In the genomic region with DNA sequence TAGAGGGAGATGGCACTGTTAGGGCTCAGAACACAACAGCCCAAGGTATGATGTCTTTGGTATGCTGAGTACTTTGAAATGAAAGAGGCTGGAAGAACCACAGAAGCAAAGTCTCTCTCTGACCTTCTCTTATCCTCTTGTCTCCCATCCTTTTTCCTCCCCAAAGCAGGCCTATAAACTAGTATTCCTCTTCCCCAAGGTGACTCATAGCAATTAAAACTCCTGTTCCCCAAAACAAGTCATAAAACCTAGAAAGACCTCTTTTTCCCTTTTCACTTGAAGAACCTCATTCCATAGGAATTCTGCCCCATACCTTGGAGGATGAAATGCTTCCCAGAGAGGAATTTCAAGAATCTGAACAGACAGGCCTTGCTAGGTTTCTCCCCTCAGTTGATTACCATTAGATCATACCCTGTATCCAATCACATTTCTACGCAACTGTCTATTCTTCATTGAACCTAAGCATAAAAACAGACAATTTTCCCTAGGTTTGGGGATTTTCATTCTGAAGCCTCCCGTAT, we compare ENCODE assay signal across 15 cellular contexts. TPM values are rescaled to one million over a fixed set of nuclear protein-coding genes. Genes with fewer than 3 reads are reported as not detected.
A peak's percentile ranks its signal among the peaks of the same experiment; 100 is the strongest.
DNase-seq lines count a peak whose midpoint lies in the region; ATAC-seq and TF ChIP-seq lines count a peak whose summit lies in the region.
"Had no signal": no experiment of that assay in that cellular context is flagged by ENCODE, and none has a peak within 500 bp of the region (broad histone marks: within the 10 kb centered on the region; RNA-seq: fewer than 3 reads in every experiment).

No MANE protein-coding gene starts in this region.

- POLR2A ChIA-PET in GM10248 (lab: Yijun Ruan, JAX): no interaction called here

- CTCF ChIA-PET in GM10248 (lab: Yijun Ruan, JAX): interaction anchor here (1.1 kb wide), 1 partner anchor 14 kb away, joined by 5 read pairs; no protein-coding TSS in a partner anchor

- H3K36me3 Mint-ChIP-seq in endothelial cell (ENCODE audit: low read depth, unreplicated experiment): peaks cover 3% of the 10 kb centered on the region
- H3K36me3 Mint-ChIP-seq in mesothelial cell of epicardium: peaks cover 12% of the 10 kb centered on the region
- no peaks in the 10 kb centered on the region for H3K36me3 Mint-ChIP-seq in natural killer cell

- no peak overlapping the region for H3K4me3 Mint-ChIP-seq in endothelial cell (ENCODE audit: unreplicated experiment)
- H3K4me3 Mint-ChIP-seq in mesothelial cell of epicardium: peak overlapping the region; percentile 56
- no peak overlapping the region for H3K4me3 Mint-ChIP-seq in natural killer cell
- H3K4me3 Mint-ChIP-seq: activated CD8-positive, alpha-beta T cell treated with anti-CD3 and anti-CD28 coated beads, Interleukin-2, amount 10 ng/mL, durations not matched to agents 7 days and 5 days; CD4-positive, alpha-beta T cell had no signal

- no peaks in the 10 kb centered on the region for H3K79me2 ChIP-seq in Loucy (ENCODE audit: insufficient read depth, low read length)

- H3K4me3 ChIP-seq in Loucy (ENCODE audit: low read length, poor library complexity, severe bottlenecking): no peak overlapping the region
- H3K4me3 ChIP-seq in prostate gland: no peak overlapping the region
- H3K4me3 ChIP-seq: heart left ventricle had no signal

- no peaks in the 10 kb centered on the region for H3K36me3 ChIP-seq in Loucy (ENCODE audit: insufficient read depth, low read length)
- H3K36me3 ChIP-seq in prostate gland: no peaks in the 10 kb centered on the region
- H3K36me3 ChIP-seq: heart left ventricle had no signal

- H3K4me2 ChIP-seq in Loucy (ENCODE audit: low read depth, low read length, poor library complexity, severe bottlenecking): no peak overlapping the region

- peak; percentile 56 for DNase-seq in Daoy (ENCODE audit: low read depth)
- DNase-seq in endothelial cell (ENCODE audit: low spot score): no peak
- DNase-seq in mesothelial cell of epicardium (ENCODE audit: low spot score in 2 of 2, unreplicated experiment in 2 of 2): no peak
- DNase-seq in prostate gland (ENCODE audit: low spot score): no peak
- DNase-seq in GM10248 (ENCODE audit: extremely low spot score): no peak
- no peak for DNase-seq in natural killer cell
- no peak for DNase-seq in activated CD4-positive, CD25-positive, alpha-beta regulatory T cell treated with anti-CD3 and anti-CD28 coated beads, Interleukin-2, amount 50 U/mL, for 72 hours
- DNase-seq: activated CD8-positive, alpha-beta T cell treated with anti-CD3 and anti-CD28 coated beads, Interleukin-2, amount 10 ng/mL, durations not matched to agents 7 days and 5 days; amniotic stem cell; CD4-positive, alpha-beta T cell; heart left ventricle; NCI-H2171; posterior cingulate gyrus; SHP77 treated with DMSO at 0.1 percent for 48 hours had no signal

- H3K27ac Mint-ChIP-seq in endothelial cell (ENCODE audit: unreplicated experiment): peak overlapping the region; percentile 99
- peak overlapping the region; percentile 99 for H3K27ac Mint-ChIP-seq in mesothelial cell of epicardium
- no peak overlapping the region for H3K27ac Mint-ChIP-seq in natural killer cell
- H3K27ac Mint-ChIP-seq: activated CD8-positive, alpha-beta T cell treated with anti-CD3 and anti-CD28 coated beads, Interleukin-2, amount 10 ng/mL, durations not matched to agents 7 days and 5 days; CD4-positive, alpha-beta T cell had no signal

- 63% methylated on average over 2 of the region's 2 CpGs for WGBS in prostate gland

- H3K27ac ChIP-seq in prostate gland: peak overlapping the region in 1 of 2 donors; percentile 64
- H3K27ac ChIP-seq: heart left ventricle had no signal

- peaks cover 39% of the 10 kb centered on the region for H3K4me1 Mint-ChIP-seq in endothelial cell (ENCODE audit: unreplicated experiment)
- H3K4me1 Mint-ChIP-seq in mesothelial cell of epicardium: peaks cover 41% of the 10 kb centered on the region
- H3K4me1 Mint-ChIP-seq in natural killer cell: no peaks in the 10 kb centered on the region

- intact Hi-C loops in prostate gland (cut with DNase I) (no loop called here), natural killer cell (cut with micrococcal nuclease) (no loop called here)

- no peak for TF ChIP-seq CTCF in Loucy (conservative IDR thresholded peaks at IDR 0.05; ENCODE audit: low read length)
- no peak for TF ChIP-seq CTCF in endothelial cell (IDR thresholded peaks at IDR 0.05; ENCODE audit: unreplicated experiment)
- no peak for TF ChIP-seq CTCF in mesothelial cell of epicardium (IDR thresholded peaks at IDR 0.05; ENCODE audit: unreplicated experiment)
- no peak for TF ChIP-seq CTCF in prostate gland (IDR thresholded peaks at IDR 0.05)
- no peak for TF ChIP-seq CTCF in GM10248 (IDR thresholded peaks at IDR 0.05; ENCODE audit: control extremely low read depth, extremely low read depth, low read depth, missing control alignments)
- TF ChIP-seq CTCF in natural killer cell (IDR thresholded peaks at IDR 0.05): no peak

- no peaks in the 10 kb centered on the region for H4K20me1 ChIP-seq in Loucy (ENCODE audit: insufficient read depth, low read length, poor library complexity, severe bottlenecking)

- H2AFZ ChIP-seq in Loucy (ENCODE audit: low read length): 0 out of 2 replicates have a peak overlapping the region, but pooled peaks have one; percentile 27

- H3K9me3 Mint-ChIP-seq in endothelial cell (ENCODE audit: unreplicated experiment): no peaks in the 10 kb centered on the region
- peaks cover 20% of the 10 kb centered on the region for H3K9me3 Mint-ChIP-seq in mesothelial cell of epicardium
- no peaks in the 10 kb centered on the region for H3K9me3 Mint-ChIP-seq in natural killer cell
- H3K9me3 Mint-ChIP-seq: CD4-positive, alpha-beta T cell had no signal

- no peaks in the 10 kb centered on the region for H3F3A ChIP-seq in Loucy (ENCODE audit: low read depth)

- H3K27me3 Mint-ChIP-seq in endothelial cell (ENCODE audit: unreplicated experiment): peaks cover 3% of the 10 kb centered on the region
- no peaks in the 10 kb centered on the region for H3K27me3 Mint-ChIP-seq in mesothelial cell of epicardium (ENCODE audit: low read depth)
- H3K27me3 Mint-ChIP-seq in natural killer cell (ENCODE audit: low read depth in 2 of 2): peaks cover 5 to 21% of the 10 kb centered on the region in 2 donors

- no peak for TF ChIP-seq POLR2A in prostate gland (IDR thresholded peaks at IDR 0.05)

- no peaks in the 10 kb centered on the region for H3K27me3 ChIP-seq in Loucy (ENCODE audit: insufficient read depth, low read length, poor library complexity, severe bottlenecking)
- H3K27me3 ChIP-seq in prostate gland (replicated peaks; ENCODE audit: insufficient read depth): no peaks in the 10 kb centered on the region
- H3K27me3 ChIP-seq: heart left ventricle had no signal

- peaks cover 3% of the 10 kb centered on the region for H3K4me1 ChIP-seq in Loucy (ENCODE audit: insufficient read depth, low read length, poor library complexity, severe bottlenecking)
- H3K4me1 ChIP-seq in prostate gland (replicated peaks): no peaks in the 10 kb centered on the region

- H3K9me3 ChIP-seq in Loucy (ENCODE audit: insufficient read depth, low read depth, low read length) (no peaks in the 10 kb centered on the region), prostate gland (no peaks in the 10 kb centered on the region)
- H3K9me3 ChIP-seq: heart left ventricle had no signal

- no peaks in the 10 kb centered on the region for H3K9me2 ChIP-seq in Loucy (replicated peaks; ENCODE audit: low read depth, low read length)

- no peak for ATAC-seq in natural killer cell
- ATAC-seq: activated CD8-positive, alpha-beta T cell treated with anti-CD3 and anti-CD28 coated beads, Interleukin-2, amount 10 ng/mL, durations not matched to agents 7 days and 5 days had no signal

- H3K9ac ChIP-seq in Loucy (ENCODE audit: low read depth, low read length, poor library complexity, severe bottlenecking): no peak overlapping the region

RNA-seq across cellular contexts. Expression of gene MDH1, which starts 25.7 kb away (rescaled TPM):
- total RNA-seq in Daoy (2014; rRNA removed; shearing (Covaris generic)): 270 and 302 TPM in 2 replicates
- total RNA-seq in endothelial cell (ENCODE audit: unreplicated experiment): 80.5 TPM
- total RNA-seq in mesothelial cell of epicardium: 134 to 140 TPM (median 136 TPM) in 3 replicates
- total RNA-seq in prostate gland: 100 to 1,000 TPM; 120 to 160 TPM
- 10 to 100 TPM; 62.0 to 85.3 (median 71.3) TPM for total RNA-seq in natural killer cell

RNA-seq across cellular contexts. Expression of gene WDPCP, which starts 26.2 kb away (rescaled TPM):
- total RNA-seq in Daoy (2014; rRNA removed; shearing (Covaris generic)): 6.6 and 8.1 TPM in 2 replicates
- total RNA-seq in endothelial cell (ENCODE audit: unreplicated experiment): 5.7 TPM
- total RNA-seq in mesothelial cell of epicardium: 27.7 to 30.7 TPM (median 30.1 TPM) in 3 replicates
- total RNA-seq in prostate gland: 10 to 100 TPM in 1 of 2 donors, 1 to 10 TPM in 1; 8.4 to 12.6 TPM
- total RNA-seq in natural killer cell: 10 to 100 TPM; 22.0 to 23.7 (median 22.9) TPM

Comparison
In these comparisons a context has a peak if more than half of its experiments do, and no peak if none do; other contexts are left out.
1. H3K27ac Mint-ChIP-seq: peak in endothelial cell (single experiment) and mesothelial cell of epicardium (single experiment); none in natural killer cell (0 of 2).